2 cellular contexts compared by ENCODE assay signal in genomic region chr18:59810740-59811520, GRCh38.
TF ChIP-seq lines count a peak whose summit lies in the region.

No MANE protein-coding gene starts in this region.

TF ChIP-seq in IMR-90, 13 proteins besides CTCF, POLR2A, EP300 and RAD21:
- TF ChIP-seq ELK1 (IDR thresholded peaks at IDR 0.05; ENCODE audit: borderline replicate concordance, low read depth, low read length): no peak
- no peak for TF ChIP-seq MAZ (IDR thresholded peaks at IDR 0.05; ENCODE audit: borderline replicate concordance, low read depth, low read length)
- no peak for TF ChIP-seq CHD1 (IDR thresholded peaks at IDR 0.05; ENCODE audit: low read depth, low read length)
- no peak for TF ChIP-seq SMC3 (IDR thresholded peaks at IDR 0.05; ENCODE audit: low read depth, low read length)
- no peak for TF ChIP-seq BHLHE40 (IDR thresholded peaks at IDR 0.05; ENCODE audit: low read depth, low read length)
- TF ChIP-seq NFE2L2 (IDR thresholded peaks at IDR 0.05; ENCODE audit: low read depth, low read length): no peak
- TF ChIP-seq RCOR1 (IDR thresholded peaks at IDR 0.05; ENCODE audit: insufficient replicate concordance, low read length): no peak
- no peak for TF ChIP-seq MXI1 (IDR thresholded peaks at IDR 0.05; ENCODE audit: borderline replicate concordance, low read depth, low read length)
- no peak for TF ChIP-seq RFX5 (IDR thresholded peaks at IDR 0.05; ENCODE audit: low read depth, low read length)
- no peak for TF ChIP-seq FOS (IDR thresholded peaks at IDR 0.05; ENCODE audit: low read depth, low read length)
- TF ChIP-seq CEBPB (IDR thresholded peaks at IDR 0.05; ENCODE audit: low read depth, low read length): no peak
- no peak for TF ChIP-seq MAFK (IDR thresholded peaks at IDR 0.05; ENCODE audit: low read depth, low read length)
- TF ChIP-seq, protein P1, sequence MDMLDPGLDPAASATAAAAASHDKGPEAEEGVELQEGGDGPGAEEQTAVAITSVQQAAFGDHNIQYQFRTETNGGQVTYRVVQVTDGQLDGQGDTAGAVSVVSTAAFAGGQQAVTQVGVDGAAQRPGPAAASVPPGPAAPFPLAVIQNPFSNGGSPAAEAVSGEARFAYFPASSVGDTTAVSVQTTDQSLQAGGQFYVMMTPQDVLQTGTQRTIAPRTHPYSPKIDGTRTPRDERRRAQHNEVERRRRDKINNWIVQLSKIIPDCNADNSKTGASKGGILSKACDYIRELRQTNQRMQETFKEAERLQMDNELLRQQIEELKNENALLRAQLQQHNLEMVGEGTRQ (IDR thresholded peaks at IDR 0.05; ENCODE audit: low read depth, low read length): no peak

TF ChIP-seq in endothelial cell of umbilical vein, 7 proteins besides CTCF, POLR2A, EP300 and RAD21 (continued from another document):
- TF ChIP-seq POLR2AphosphoS5 (IDR thresholded peaks at IDR 0.05; ENCODE audit: insufficient read depth, low read depth, low read length): no peak
